Comparison of ENCODE assay signal across 27 cellular contexts in the genomic region with DNA sequence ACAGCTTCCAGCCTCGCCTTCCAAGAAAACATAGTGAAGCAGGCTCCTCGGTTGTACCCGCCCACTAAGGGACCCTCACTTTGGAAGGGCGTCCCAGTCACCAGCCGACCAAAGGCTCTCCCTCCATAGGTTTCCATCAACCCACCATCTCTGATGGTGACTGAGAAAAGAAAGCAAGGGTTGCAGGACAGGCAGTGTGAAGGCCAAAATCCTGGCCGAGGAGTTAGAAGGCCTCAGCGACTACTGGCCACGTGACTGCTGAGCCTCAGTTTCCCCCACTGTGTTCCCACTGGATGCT. TPM values are rescaled to one million over a fixed set of nuclear protein-coding genes. Genes with fewer than 3 reads are reported as not detected.
A peak's percentile ranks its signal among the peaks of the same experiment; 100 is the strongest.
DNase-seq lines count a peak whose midpoint lies in the region; ATAC-seq, FAIRE-seq and TF ChIP-seq lines count a peak whose summit lies in the region.
"Had no signal": no experiment of that assay in that cellular context is flagged by ENCODE, and none has a peak within 500 bp of the region (broad histone marks: within the 10 kb centered on the region; RNA-seq: fewer than 3 reads in every experiment).

No MANE protein-coding gene starts in this region.

- FAIRE-seq in GM12878 (lab: Jason Lieb, UNC): no peak
- FAIRE-seq: colon, endometrium, G401.6, GM19239, TTC549 had no signal

- no peaks in the 10 kb centered on the region for H3K9me3 Mint-ChIP-seq in Calu3 (ENCODE audit: low read depth, unreplicated experiment)
- H3K9me3 Mint-ChIP-seq: activated naive CD8-positive, alpha-beta T cell treated with anti-CD3 and anti-CD28 coated beads, Interleukin-2, amount 10 ng/mL, durations not matched to agents 7 days and 5 days had no signal

- H2BK15ac ChIP-seq in mesenchymal stem cell (ENCODE audit: low read depth, poor library complexity, severe bottlenecking): no peak overlapping the region

- H3K79me2 ChIP-seq in GM12878 (ENCODE audit: control insufficient read depth, insufficient read depth, low read length): no peaks in the 10 kb centered on the region
- H3K79me2 ChIP-seq: hepatocyte had no signal

- intact Hi-C loops in GM12878 (cut with micrococcal nuclease; ENCODE audit: unreplicated experiment): no loop called here
- intact Hi-C loops in spleen (cut with DNase I; ENCODE audit: low total_unique reads): no loop called here
- intact Hi-C loops in Calu3 (cut with micrococcal nuclease; ENCODE audit: unreplicated experiment): no loop called here

- H3K4me3 Mint-ChIP-seq in Calu3 (ENCODE audit: low read depth, unreplicated experiment): no peak overlapping the region
- H3K4me3 Mint-ChIP-seq: activated CD4-positive, alpha-beta T cell treated with anti-CD3 and anti-CD28 coated beads for 36 hours had no signal

- no peak overlapping the region for H2BK5ac ChIP-seq in mesenchymal stem cell (ENCODE audit: low read depth, low read length, poor library complexity, severe bottlenecking)

- H3K9me3 ChIP-seq in BLaER1: no peaks in the 10 kb centered on the region
- H3K9me3 ChIP-seq in GM12878 (replicated peaks; ENCODE audit: control insufficient read depth, insufficient read depth, low read length): no peaks in the 10 kb centered on the region
- H3K9me3 ChIP-seq in mesenchymal stem cell (ENCODE audit: control insufficient read depth, low read length): no peaks in the 10 kb centered on the region
- H3K9me3 ChIP-seq in spleen: no peaks in the 10 kb centered on the region
- H3K9me3 ChIP-seq: body of pancreas had no signal

- no peak overlapping the region for H3K18ac ChIP-seq in mesenchymal stem cell (ENCODE audit: low read depth in 1 of 2, low read length in 2 of 2)

- no peak overlapping the region for H3K4me3 ChIP-seq in BLaER1
- H3K4me3 ChIP-seq in GM12878: no peak overlapping the region
- H3K4me3 ChIP-seq in mesenchymal stem cell (ENCODE audit: insufficient read depth in 1 of 2, low read depth in 1 of 2, low read length in 2 of 2): no peak overlapping the region
- peak overlapping the region in 2 of 8 donors; percentile 73 to 75 for H3K4me3 ChIP-seq in spleen
- H3K4me3 ChIP-seq: body of pancreas, hepatocyte, smooth muscle cell had no signal

- H3K4ac ChIP-seq in mesenchymal stem cell (ENCODE audit: low read depth in 1 of 2, low read length in 2 of 2): no peak overlapping the region

- POLR2A ChIA-PET in GM12878 (lab: Charles Lee): no interaction called here

- WGBS in GM12878 (ENCODE audit: insufficient coverage, insufficient replicate concordance, low lambda C conversion rate, missing lambda C conversion rate): 27% methylated on average over 8 of the region's 8 CpGs
- WGBS in mesenchymal stem cell: 81% methylated on average over 8 of the region's 8 CpGs
- WGBS in spleen, 5 donors: 66 to 78% (median 75%) methylated on average over 8 of the region's 8 CpGs

- H2AK5ac ChIP-seq in mesenchymal stem cell (ENCODE audit: low read length, severe bottlenecking): no peak overlapping the region

- no peak for TF ChIP-seq CTCF in GM12878 (IDR thresholded peaks at IDR 0.05 in 2 of 3, conservative IDR thresholded peaks at IDR 0.05 in 1 of 3; ENCODE audit: control insufficient read depth in 2 of 3, extremely low read depth in 1 of 3, insufficient read depth in 1 of 3, low read depth in 3 of 3, low read length in 3 of 3)
- TF ChIP-seq CTCF in spleen (IDR thresholded peaks at IDR 0.05 in 8 of 11, conservative IDR thresholded peaks at IDR 0.05 in 3 of 11): no peak
- no peak for TF ChIP-seq CTCF in Calu3 (IDR thresholded peaks at IDR 0.05; ENCODE audit: unreplicated experiment)

- no peak for DNase-seq in GM12878 (ENCODE audit: low read depth, low spot score)
- DNase-seq in mesenchymal stem cell: no peak
- no peak for DNase-seq in spleen
- no peak for DNase-seq in Calu3
- DNase-seq in putamen (ENCODE audit: low spot score): no peak
- DNase-seq: activated CD4-positive, alpha-beta T cell treated with anti-CD3 and anti-CD28 coated beads for 36 hours; activated naive CD8-positive, alpha-beta T cell treated with anti-CD3 and anti-CD28 coated beads, Interleukin-2, amount 10 ng/mL, durations not matched to agents 7 days and 5 days; body of pancreas; naive thymus-derived CD4-positive, alpha-beta T cell; NCI-H1694; NCI-H2227 treated with DMSO at 0.1 percent for 48 hours; NCI-H82; SHP77 treated with DMSO at 0.1 percent for 48 hours; stimulated activated CD4-positive, alpha-beta T cell treated with anti-CD3 and anti-CD28 coated beads, Interleukin-4, amount 100 ng/mL, for 1 hour; stimulated activated naive CD8-positive, alpha-beta T cell treated with anti-CD3 and anti-CD28 coated beads, Interleukin-15, Interleukin-2, amounts not matched to agents 100 U/mL and 50 U/mL, for 24 hours had no signal

- H3K27ac Mint-ChIP-seq in Calu3 (ENCODE audit: unreplicated experiment): no peak overlapping the region
- H3K27ac Mint-ChIP-seq: activated CD4-positive, alpha-beta T cell treated with anti-CD3 and anti-CD28 coated beads for 36 hours had no signal

- H3K4me1 Mint-ChIP-seq in Calu3 (ENCODE audit: low read depth, unreplicated experiment): peaks cover 8% of the 10 kb centered on the region

- H2BK12ac ChIP-seq in mesenchymal stem cell (ENCODE audit: low read length in 2 of 2): no peak overlapping the region

- no peak for TF ChIP-seq POLR2A in GM12878 (IDR thresholded peaks at IDR 0.05; ENCODE audit: low read depth, low read length)
- TF ChIP-seq POLR2A in spleen (IDR thresholded peaks at IDR 0.05): no peak

- no peak overlapping the region for H4K8ac ChIP-seq in mesenchymal stem cell (ENCODE audit: low read length)

- H3K27ac ChIP-seq in BLaER1 (no peak overlapping the region), GM12878 (ENCODE audit: control insufficient read depth, insufficient read depth) (no peak overlapping the region), mesenchymal stem cell (ENCODE audit: low read length, poor library complexity, severe bottlenecking) (no peak overlapping the region), spleen (peak overlapping the region in 6 of 8 donors; percentile 45 to 91 (median 86))
- H3K27ac ChIP-seq: body of pancreas, C4-2B, hepatocyte had no signal

- BruUV-seq in GM12878 (replicated peaks; lab: Mats Ljungman, UMichigan) (no TSS peak), Calu3 (replicated peaks; lab: Mats Ljungman, UMichigan) (no TSS peak)

- H3K36me3 Mint-ChIP-seq in Calu3 (ENCODE audit: insufficient read depth, unreplicated experiment): peaks cover 7% of the 10 kb centered on the region
- H3K36me3 Mint-ChIP-seq: activated naive CD8-positive, alpha-beta T cell treated with anti-CD3 and anti-CD28 coated beads, Interleukin-2, amount 10 ng/mL, durations not matched to agents 7 days and 5 days had no signal

- TF ChIP-seq RAD21 in GM12878 (IDR thresholded peaks at IDR 0.05; ENCODE audit: insufficient read depth, low read depth, low read length): no peak

- no peak for TF ChIP-seq EP300 in GM12878 (IDR thresholded peaks at IDR 0.05; ENCODE audit: borderline replicate concordance in 1 of 2, control insufficient read depth in 1 of 2, low read depth in 2 of 2, low read length in 2 of 2)

- peaks cover 25% of the 10 kb centered on the region for H3K79me1 ChIP-seq in mesenchymal stem cell (replicated peaks; ENCODE audit: low read length, poor library complexity, severe bottlenecking)

- RAD21 ChIA-PET in GM12878 (lab: Charles Lee; ENCODE audit: unreplicated experiment): no interaction called here

- H2BK120ac ChIP-seq in mesenchymal stem cell (ENCODE audit: low read depth, low read length): peak overlapping the region; percentile 42

- H3K9ac ChIP-seq in BLaER1: no peak overlapping the region
- no peak overlapping the region for H3K9ac ChIP-seq in GM12878 (ENCODE audit: control insufficient read depth, insufficient read depth, low read length)
- no peak overlapping the region for H3K9ac ChIP-seq in mesenchymal stem cell (ENCODE audit: low read length)

- H3K23ac ChIP-seq in mesenchymal stem cell (ENCODE audit: low read length in 2 of 2): no peak overlapping the region

- SMC1A ChIA-PET in GM12878 (lab: Charles Lee; ENCODE audit: uncharacterized antibody, unreplicated experiment): no interaction called here

- H3K14ac ChIP-seq in mesenchymal stem cell (ENCODE audit: low read length in 2 of 2): no peak overlapping the region

- peaks cover 40% of the 10 kb centered on the region for H3K4me1 ChIP-seq in BLaER1
- H3K4me1 ChIP-seq in GM12878 (ENCODE audit: control insufficient read depth, insufficient read depth, low read length): no peaks in the 10 kb centered on the region
- H3K4me1 ChIP-seq in mesenchymal stem cell (ENCODE audit: control insufficient read depth, insufficient read depth, low read depth, low read length): peaks cover 40% of the 10 kb centered on the region
- H3K4me1 ChIP-seq in spleen: peaks cover 12 to 87% (median 68%) of the 10 kb centered on the region in 6 donors

- H3K27me3 ChIP-seq in BLaER1: peaks cover 61% of the 10 kb centered on the region
- peaks cover 13 to 18% of the 10 kb centered on the region in 2 experiments for H3K27me3 ChIP-seq in GM12878 (replicated peaks in 1 of 2; ENCODE audit: control insufficient read depth in 2 of 2, insufficient read depth in 2 of 2, low read length in 1 of 2)
- H3K27me3 ChIP-seq in mesenchymal stem cell (ENCODE audit: control insufficient read depth in 1 of 2, insufficient read depth in 1 of 2, low read length in 2 of 2): peaks cover 0 to 75% of the 10 kb centered on the region in 2 experiments
- H3K27me3 ChIP-seq in spleen (replicated peaks in 1 of 7): peaks cover 0 to 71% (median 16%) of the 10 kb centered on the region in 7 donors

- H2AFZ ChIP-seq in GM12878 (ENCODE audit: control insufficient read depth, low read depth, low read length) (no peak overlapping the region), mesenchymal stem cell (ENCODE audit: low read depth, low read length) (no peak overlapping the region)
- H2AFZ ChIP-seq: hepatocyte had no signal

- H3K4me2 ChIP-seq in BLaER1 (peak overlapping the region; percentile 59), GM12878 (ENCODE audit: control insufficient read depth, insufficient read depth) (no peak overlapping the region), mesenchymal stem cell (ENCODE audit: low read length, poor library complexity, severe bottlenecking) (no peak overlapping the region)
- H3K4me2 ChIP-seq: smooth muscle cell had no signal

- H3K36me3 ChIP-seq in BLaER1 (no peaks in the 10 kb centered on the region), GM12878 (ENCODE audit: control insufficient read depth in 2 of 2, insufficient read depth in 2 of 2, low read length in 1 of 2) (no peaks in the 10 kb centered on the region), mesenchymal stem cell (ENCODE audit: control insufficient read depth in 1 of 2, insufficient read depth in 2 of 2, low read depth in 1 of 2, low read length in 2 of 2) (peaks cover 0 to 12% of the 10 kb centered on the region in 2 experiments), spleen (no peaks in the 10 kb centered on the region)

- ATAC-seq in GM12878: no peak
- no peak for ATAC-seq in HG03108 (IDR thresholded peaks at IDR 0.05; ENCODE audit: unreplicated experiment)
- ATAC-seq in esophagus mucosa: no peak
- ATAC-seq: activated CD4-positive, alpha-beta T cell treated with anti-CD3 and anti-CD28 coated beads for 36 hours; body of pancreas; naive thymus-derived CD4-positive, alpha-beta T cell; stimulated activated naive CD8-positive, alpha-beta T cell treated with anti-CD3 and anti-CD28 coated beads, Interleukin-15, Interleukin-2, amounts not matched to agents 100 U/mL and 50 U/mL, for 24 hours had no signal

- CTCF ChIA-PET in GM12878 (lab: Yijun Ruan, JAX) (no interaction called here), Calu3 (lab: Charles Lee) (no interaction called here)

- peaks cover 74% of the 10 kb centered on the region for H3K27me3 Mint-ChIP-seq in Calu3 (ENCODE audit: unreplicated experiment)

- H4K20me1 ChIP-seq in BLaER1 (no peaks in the 10 kb centered on the region; the same call in 1 of the 2 replicates), GM12878 (ENCODE audit: control insufficient read depth, insufficient read depth) (no peaks in the 10 kb centered on the region; the same call in 1 of the 2 replicates)

- in situ Hi-C loops in GM12878 (cut with MboI): no loop called here

- H4K91ac ChIP-seq in mesenchymal stem cell (ENCODE audit: low read length): no peak overlapping the region

RNA-seq across cellular contexts. Expression of a gene that starts 2.7 kb away (rescaled TPM):
- total RNA-seq in GM12878 (2013; cell fraction: nucleolus; rRNA removed): 0.27 TPM in 1 of 2 replicates, not detected in the other
- total RNA-seq in GM12878 (2014; rRNA removed) (0.11 and 0.27 TPM in 2 replicates), GM12878 (2014; rRNA removed; fragmentation: Illumina TruSeq; extraction: Trizol) (0.09 TPM in 1 of 2 replicates, not detected in the other), GM12878 (2021) (0.10 and 0.93 TPM in 2 replicates), spleen (100 to 1,000 TPM in 5 of 7 donors, 10 to 100 TPM in 2; 75.4 to 230 (median 140) TPM), Calu3 (2022) (0.61 and 0.78 TPM in 2 replicates), esophagus mucosa (1.6 TPM)
- not detected for polyA plus RNA-seq in GM12878 (2011; ENCODE audit: low read depth)
- polyA plus RNA-seq in GM12878 (2011; rRNA removed) (2.0 and 2.1 TPM in 2 replicates), GM12878 (2014; fragmentation: Illumina TruSeq; extraction: Trizol) (0.46 and 1.2 TPM in 2 replicates), GM12878 (2014; fragmentation: Nextera tagmentation; extraction: Ambion mirVana) (under 1 TPM; 0.16 to 0.29 TPM), GM12878 (2014; rRNA removed) (0.42 and 0.88 TPM in 2 replicates), GM12878 (2016; fragmentation: Nextera tagmentation; extraction: Ambion mirVana) (not detected), spleen (10 to 100 TPM; 40.8 to 71.5 (median 51.4) TPM)
- polyA plus RNA-seq in GM12878 (2011; cell fraction: cytosol; rRNA removed): 2.2 and 2.8 TPM in 2 replicates
- polyA plus RNA-seq in GM12878 (2011; cell fraction: nucleus; rRNA removed): 2.2 and 3.1 TPM in 2 replicates
- polyA plus RNA-seq in GM12878 (2012): 0.42 and 0.62 TPM in 2 replicates
- polyA minus RNA-seq in GM12878 (2011; rRNA and poly(A)+ RNA removed): 1.5 and 4.3 TPM in 2 replicates
- polyA minus RNA-seq in GM12878 (2011; cell fraction: cytosol; rRNA and poly(A)+ RNA removed): not detected in 2 replicates
- polyA minus RNA-seq in GM12878 (2011; cell fraction: nucleus; rRNA and poly(A)+ RNA removed): 0.96 and 1.9 TPM in 2 replicates
- polyA plus RNA-seq in mesenchymal stem cell (2013, experiment 1 of 2): 52.5 TPM
- polyA plus RNA-seq in mesenchymal stem cell (2013, experiment 2 of 2): 53.1 TPM
- polyA plus RNA-seq: naive thymus-derived CD4-positive, alpha-beta T cell had no signal

RNA-seq across cellular contexts. Expression of a gene that starts 49.2 kb away (rescaled TPM):
- 0.56 and 0.64 TPM in 2 replicates for total RNA-seq in GM12878 (2013; cell fraction: nucleolus; rRNA removed)
- total RNA-seq in GM12878 (2014; rRNA removed) (3.6 and 3.8 TPM in 2 replicates), GM12878 (2014; rRNA removed; fragmentation: Illumina TruSeq; extraction: Trizol) (1.2 and 1.5 TPM in 2 replicates), GM12878 (2021) (1.8 and 2.0 TPM in 2 replicates), spleen (10 to 100 TPM in 2 of 7 donors, 1 to 10 TPM in 5; 4.7 to 20.0 (median 7.3) TPM), Calu3 (2022) (7.9 and 9.0 TPM in 2 replicates), esophagus mucosa (not detected)
- polyA plus RNA-seq in GM12878 (2011; ENCODE audit: low read depth): 3.6 TPM
- polyA plus RNA-seq in GM12878 (2011; rRNA removed) (3.2 and 4.5 TPM in 2 replicates), GM12878 (2014; fragmentation: Illumina TruSeq; extraction: Trizol) (1.9 TPM in 1 of 2 replicates, not detected in the other), GM12878 (2014; fragmentation: Nextera tagmentation; extraction: Ambion mirVana) (1 to 10 TPM; 1.6 to 1.9 TPM), GM12878 (2014; rRNA removed) (2.0 and 2.9 TPM in 2 replicates), GM12878 (2016; fragmentation: Nextera tagmentation; extraction: Ambion mirVana) (1 to 10 TPM; 3.3 to 4.1 TPM), spleen (10 to 100 TPM in 1 of 3 donors, 1 to 10 TPM in 2; 8.3 to 18.4 (median 9.8) TPM)
- 9.8 TPM in 2 replicates for polyA plus RNA-seq in GM12878 (2011; cell fraction: cytosol; rRNA removed)
- polyA plus RNA-seq in GM12878 (2011; cell fraction: nucleus; rRNA removed): 2.4 and 8.4 TPM in 2 replicates
- polyA plus RNA-seq in GM12878 (2012): 4.5 and 6.7 TPM in 2 replicates
- polyA minus RNA-seq in GM12878 (2011; rRNA and poly(A)+ RNA removed): 2.9 and 5.7 TPM in 2 replicates
- not detected in 2 replicates for polyA minus RNA-seq in GM12878 (2011; cell fraction: cytosol; rRNA and poly(A)+ RNA removed)
- polyA minus RNA-seq in GM12878 (2011; cell fraction: nucleus; rRNA and poly(A)+ RNA removed): 1.5 and 1.9 TPM in 2 replicates
- polyA plus RNA-seq in mesenchymal stem cell (2013, experiment 1 of 2): 1.0 TPM
- 0.58 TPM for polyA plus RNA-seq in mesenchymal stem cell (2013, experiment 2 of 2)
- total RNA-seq: smooth muscle cell had no signal

RNA-seq across cellular contexts. Expression of a gene that starts 55.4 kb away (rescaled TPM):
- 1.6 TPM in 2 replicates for total RNA-seq in GM12878 (2013; cell fraction: nucleolus; rRNA removed)
- total RNA-seq in GM12878 (2014; rRNA removed) (0.23 and 0.65 TPM in 2 replicates), GM12878 (2014; rRNA removed; fragmentation: Illumina TruSeq; extraction: Trizol) (0.18 and 0.45 TPM in 2 replicates), GM12878 (2021) (0.46 and 0.66 TPM in 2 replicates), spleen (1 to 10 TPM in 6 of 7 donors, under 1 TPM in 1; 0.95 to 2.2 (median 1.7) TPM), Calu3 (2022) (1.4 and 2.3 TPM in 2 replicates), esophagus mucosa (29.9 TPM)
- polyA plus RNA-seq in GM12878 (2011; ENCODE audit: low read depth): 0.18 TPM
- polyA plus RNA-seq in GM12878 (2011; rRNA removed) (0.49 and 0.50 TPM in 2 replicates), GM12878 (2014; fragmentation: Illumina TruSeq; extraction: Trizol) (0.22 and 0.24 TPM in 2 replicates), GM12878 (2014; fragmentation: Nextera tagmentation; extraction: Ambion mirVana) (under 1 TPM in 1 of 2 experiments, not detected in 1; 0.05 TPM), GM12878 (2014; rRNA removed) (0.29 and 0.57 TPM in 2 replicates), GM12878 (2016; fragmentation: Nextera tagmentation; extraction: Ambion mirVana) (under 1 TPM in 1 of 2 experiments, not detected in 1; 0.09 TPM), spleen (1 to 10 TPM; 1.3 to 1.9 (median 1.5) TPM)
- 0.53 and 0.61 TPM in 2 replicates for polyA plus RNA-seq in GM12878 (2011; cell fraction: cytosol; rRNA removed)
- polyA plus RNA-seq in GM12878 (2011; cell fraction: nucleus; rRNA removed): 1.8 and 2.9 TPM in 2 replicates
- 0.35 and 0.37 TPM in 2 replicates for polyA plus RNA-seq in GM12878 (2012)
- polyA minus RNA-seq in GM12878 (2011; rRNA and poly(A)+ RNA removed): 0.15 and 0.41 TPM in 2 replicates
- polyA minus RNA-seq in GM12878 (2011; cell fraction: cytosol; rRNA and poly(A)+ RNA removed): not detected in 2 replicates
- polyA minus RNA-seq in GM12878 (2011; cell fraction: nucleus; rRNA and poly(A)+ RNA removed): 0.48 and 0.57 TPM in 2 replicates
- polyA plus RNA-seq in mesenchymal stem cell (2013, experiment 1 of 2): not detected
- polyA plus RNA-seq in mesenchymal stem cell (2013, experiment 2 of 2): not detected
- total RNA-seq: lung microvascular endothelial cell had no signal

Comparison
In these comparisons a context has a peak if more than half of its experiments do, and no peak if none do; other contexts are left out.
1. H3K27ac ChIP-seq: peak in spleen (6 of 8); none in BLaER1 (single experiment), GM12878 (single experiment) and mesenchymal stem cell (single experiment).
2. RNA of a gene that starts 2.7 kb away (total RNA-seq): 75.4 to 230 TPM in spleen; 1.6 TPM in esophagus mucosa (single experiment), 0.61 to 0.78 TPM in Calu3 and 0.09 to 0.93 TPM in GM12878; every median in the first group is over 10 times any median in the second.